Comparison of ENCODE assay signal across 10 cellular contexts in genomic region chr17:17036520-17036998, GRCh38. TPM values are rescaled to one million over a fixed set of nuclear protein-coding genes. Genes with fewer than 3 reads are reported as not detected.
DNase-seq lines count a peak whose midpoint lies in the region; ATAC-seq and TF ChIP-seq lines count a peak whose summit lies in the region.
"Had no signal": no experiment of that assay in that cellular context is flagged by ENCODE, and none has a peak within 500 bp of the region (broad histone marks: within the 10 kb centered on the region; RNA-seq: fewer than 3 reads in every experiment).

No MANE protein-coding gene starts in this region.

- no peak for TF ChIP-seq RAD21 in SK-N-SH (IDR thresholded peaks at IDR 0.05; ENCODE audit: low read length)

- no peaks in the 10 kb centered on the region for H3K9me2 ChIP-seq in SK-N-SH

- H3K9ac ChIP-seq in SK-N-SH (no peak overlapping the region), skeletal muscle satellite cell (ENCODE audit: low read depth, low read length) (peak overlapping the region; percentile 59)

- H3K4me3 ChIP-seq in GM06990 (replicated peaks; ENCODE audit: low read depth, low read length) (no peak overlapping the region), SK-N-SH (ENCODE audit: low read depth in 2 of 2, low read length in 1 of 2) (no peak overlapping the region), heart right ventricle (no peak overlapping the region), skeletal muscle satellite cell (ENCODE audit: low read length) (peak overlapping the region; percentile 3)

- peak; percentile 56 for DNase-seq in GM06990 (ENCODE audit: extremely low read depth, insufficient read length)
- DNase-seq in SK-N-SH = no peak
- DNase-seq in heart right ventricle = no peak
- no peak for DNase-seq in activated CD4-positive, alpha-beta T cell treated with anti-CD3 and anti-CD28 coated beads, Interleukin-2, amount 50 U/mL, for 1 hour
- no peak for DNase-seq in activated gamma-delta T cell treated with Interleukin-2 at 50 U/mL for 16 hours
- DNase-seq: NCI-H446, SW 1271 had no signal

- H3K27ac ChIP-seq in SK-N-SH (ENCODE audit: low read depth in 2 of 2, low read length in 1 of 2) = peak overlapping the region in 1 of 2 experiments; percentile 51; a peak in 2 of 4 replicates
- H3K27ac ChIP-seq in heart right ventricle = peak overlapping the region; percentile 2 to 76 (median 49)

- H3K4me1 ChIP-seq in SK-N-SH (ENCODE audit: control insufficient read depth in 1 of 2, insufficient read depth in 2 of 2, low read depth in 1 of 2, low read length in 1 of 2) (peaks cover 13 to 35% of the 10 kb centered on the region in 2 experiments), heart right ventricle (peaks cover 7 to 46% (median 29%) of the 10 kb centered on the region in 9 donors), skeletal muscle satellite cell (ENCODE audit: control insufficient read depth, insufficient read depth, low read length) (peaks cover 63% of the 10 kb centered on the region)

- H3F3A ChIP-seq in SK-N-SH (replicated peaks; ENCODE audit: insufficient read depth) = peaks cover 5% of the 10 kb centered on the region

- intact Hi-C loops in heart right ventricle (cut with DNase I) = loop anchor here in 2 of 10 donors (2.0 to 5.0 kb wide), 2 partner anchors 42 to 91 kb away; no protein-coding TSS in a partner anchor

- TF ChIP-seq CTCF in GM06990 (IDR thresholded peaks at IDR 0.05; ENCODE audit: insufficient read depth, low read length, poor library complexity, severe bottlenecking) (no peak), SK-N-SH (IDR thresholded peaks at IDR 0.05) (no peak), heart right ventricle (IDR thresholded peaks at IDR 0.05) (no peak)

- H2AFZ ChIP-seq in SK-N-SH (ENCODE audit: low read depth) = no peak overlapping the region

- TF ChIP-seq EP300 in SK-N-SH (IDR thresholded peaks at IDR 0.05; ENCODE audit: borderline replicate concordance in 1 of 2, low read depth in 1 of 2, low read length in 1 of 2) = no peak

- POLR2A ChIA-PET in SK-N-SH (lab: Yijun Ruan, JAX) = no interaction called here

- CTCF ChIA-PET in SK-N-SH (lab: Yijun Ruan, JAX) = interaction anchor here (1.2 kb wide), 2 partner anchors 39 to 115 kb away, joined by 3 to 4 read pairs; no protein-coding TSS in a partner anchor

- H3K9me3 ChIP-seq in SK-N-SH (no peaks in the 10 kb centered on the region), heart right ventricle (no peaks in the 10 kb centered on the region), skeletal muscle satellite cell (replicated peaks; ENCODE audit: low read length) (no peaks in the 10 kb centered on the region)

- H3K4me2 ChIP-seq in SK-N-SH = 0 out of 2 replicates have a peak overlapping the region, but pooled peaks have one; percentile 19
- H3K4me2 ChIP-seq in skeletal muscle satellite cell (ENCODE audit: low read length) = peak overlapping the region; percentile 49

- H3K36me3 ChIP-seq in GM06990 (ENCODE audit: control insufficient read depth, insufficient read depth, low read length) (no peaks in the 10 kb centered on the region), SK-N-SH (replicated peaks in 1 of 2; ENCODE audit: control insufficient read depth in 1 of 2, insufficient read depth in 2 of 2, low read length in 1 of 2) (no peaks in the 10 kb centered on the region), heart right ventricle (no peaks in the 10 kb centered on the region), skeletal muscle satellite cell (ENCODE audit: insufficient read depth, low read length) (no peaks in the 10 kb centered on the region)

- no peaks in the 10 kb centered on the region for H4K20me1 ChIP-seq in SK-N-SH (ENCODE audit: insufficient read depth)

- H3K79me2 ChIP-seq in SK-N-SH (ENCODE audit: insufficient read depth) = no peaks in the 10 kb centered on the region

- ATAC-seq in heart right ventricle = peak in 7 of 8 donors; percentile 18 to 89 (median 74)
- ATAC-seq in GM21381 (IDR thresholded peaks at IDR 0.05; ENCODE audit: unreplicated experiment) = no peak
- ATAC-seq in GM19395 (IDR thresholded peaks at IDR 0.05; ENCODE audit: unreplicated experiment) = no peak

- no peaks in the 10 kb centered on the region for H3K27me3 ChIP-seq in GM06990 (replicated peaks; ENCODE audit: control insufficient read depth, insufficient read depth, low read length)
- H3K27me3 ChIP-seq in SK-N-SH (ENCODE audit: insufficient read depth) = no peaks in the 10 kb centered on the region
- H3K27me3 ChIP-seq in heart right ventricle = no peaks in the 10 kb centered on the region
- no peaks in the 10 kb centered on the region for H3K27me3 ChIP-seq in skeletal muscle satellite cell (ENCODE audit: control insufficient read depth, insufficient read depth, low read length)

- WGBS in SK-N-SH (ENCODE audit: low lambda C conversion rate) = 73% methylated on average over 9 of the region's 10 CpGs
- WGBS in heart right ventricle, 2 donors = 49 to 56% methylated on average over 10 of the region's 10 CpGs

TF ChIP-seq in SK-N-SH, 30 proteins besides CTCF, POLR2A, EP300 and RAD21:
- TF ChIP-seq POLR2AphosphoS5 (IDR thresholded peaks at IDR 0.05; ENCODE audit: low read depth, low read length) = no peak
- no peak for TF ChIP-seq FOXJ3 (CRISPR knock-in tag; IDR thresholded peaks at IDR 0.05)
- no peak for TF ChIP-seq EZH2phosphoT487 (IDR thresholded peaks at IDR 0.05; ENCODE audit: borderline replicate concordance, low read depth)
- no peak for TF ChIP-seq RXRA (IDR thresholded peaks at IDR 0.05; ENCODE audit: borderline replicate concordance, low read depth)
- TF ChIP-seq SMC3 (IDR thresholded peaks at IDR 0.05; ENCODE audit: low read depth, low read length) = no peak
- TF ChIP-seq NFIC (IDR thresholded peaks at IDR 0.05; ENCODE audit: borderline replicate concordance) = no peak
- no peak for TF ChIP-seq REST (IDR thresholded peaks at IDR 0.05; ENCODE audit: low read depth, low read length)
- no peak for TF ChIP-seq YY1 (IDR thresholded peaks at IDR 0.05; ENCODE audit: low read depth)
- no peak for TF ChIP-seq MEF2A (IDR thresholded peaks at IDR 0.05; ENCODE audit: borderline replicate concordance, low read depth)

RNA-seq across cellular contexts. Expression of gene MPRIP, which starts 5.7 kb away (rescaled TPM):
- 64.4 and 69.8 TPM in 2 replicates for polyA plus RNA-seq in SK-N-SH (2012; rRNA removed)
- 48.5 and 56.7 TPM in 2 replicates for polyA plus RNA-seq in SK-N-SH (2012; cell fraction: cytosol; rRNA removed)
- polyA plus RNA-seq in SK-N-SH (2012; cell fraction: nucleus; rRNA removed) = 85.3 and 87.9 TPM in 2 replicates
- total RNA-seq in heart right ventricle = 100 to 1,000 TPM; 252 to 409 (median 329) TPM
- 100 to 1,000 TPM; 225 to 329 TPM for polyA plus RNA-seq in heart right ventricle
- 86.2 and 103 TPM in 2 replicates for total RNA-seq in skeletal muscle satellite cell (2012; rRNA removed)

Comparison
In these comparisons a context has a peak if more than half of its experiments do, and no peak if none do; other contexts are left out.
1. ATAC-seq: peak in heart right ventricle (7 of 8); none in GM21381 (single experiment) and GM19395 (single experiment).